Comparison of ENCODE assay signal across 13 cellular contexts in the genomic region with DNA sequence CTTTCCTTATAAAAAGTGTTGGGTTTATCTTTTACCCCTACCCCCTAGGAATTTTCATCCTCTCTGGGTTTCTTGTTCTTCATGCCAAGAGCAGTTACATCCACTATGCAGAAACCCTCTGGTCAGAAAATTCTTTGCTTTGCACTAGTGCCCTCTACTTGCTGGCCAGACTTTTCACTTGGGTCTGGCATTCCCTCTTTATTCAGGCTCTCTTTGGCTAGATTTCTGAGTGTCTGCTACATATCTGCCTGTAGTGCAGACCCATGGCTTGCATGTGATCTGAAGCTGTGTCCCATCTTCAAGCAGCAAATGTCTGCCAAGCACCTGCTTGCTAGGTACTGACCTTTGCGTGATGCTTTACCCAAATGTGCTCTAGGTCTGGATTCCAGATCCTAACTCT.
DNase-seq lines count a peak whose midpoint lies in the region; ATAC-seq and TF ChIP-seq lines count a peak whose summit lies in the region.
"Had no signal": no experiment of that assay in that cellular context is flagged by ENCODE, and none has a peak within 500 bp of the region (broad histone marks: within the 10 kb centered on the region; RNA-seq: fewer than 3 reads in every experiment).

No MANE protein-coding gene starts in this region.

- H3K4me2 ChIP-seq in GM23338: no peak overlapping the region

- DNase-seq in GM23338 (ENCODE audit: low spot score) (peak; percentile 30), WERI-Rb-1 (no peak), islet precursor cell (peak; percentile 59), dermis blood vessel endothelial cell (no peak), sciatic nerve (ENCODE audit: low spot score) (no peak), glomerular visceral epithelial cell (ENCODE audit: extremely low spot score) (no peak)
- DNase-seq: CD8-positive, alpha-beta memory T cell; NCI-H774 had no signal

- H3K9me2 ChIP-seq in GM23338 (ENCODE audit: insufficient read depth): no peaks in the 10 kb centered on the region

- no peaks in the 10 kb centered on the region for H3K27me3 ChIP-seq in GM23338 (ENCODE audit: insufficient read depth)
- H3K27me3 ChIP-seq in WERI-Rb-1 (ENCODE audit: insufficient read depth, low read depth, severe bottlenecking): no peaks in the 10 kb centered on the region

- no peaks in the 10 kb centered on the region for H3K9me3 Mint-ChIP-seq in GM23338
- H3K9me3 Mint-ChIP-seq: activated naive CD4-positive, alpha-beta T cell treated with anti-CD3 and anti-CD28 coated beads, Interleukin-2, amount 50 U/mL, for 24 hours; CD8-positive, alpha-beta memory T cell; T-helper 2 cell treated with Interferon-gamma antibody and Interleukin-4, amounts not matched to agents 5 μg/mL and 100 μg/mL, for 36 hours had no signal

- H3K27ac Mint-ChIP-seq in GM23338: no peak overlapping the region
- H3K27ac Mint-ChIP-seq: activated naive CD4-positive, alpha-beta T cell treated with anti-CD3 and anti-CD28 coated beads, Interleukin-2, amount 50 U/mL, for 24 hours; CD8-positive, alpha-beta memory T cell; progenitor cell of endocrine pancreas; T-helper 2 cell treated with Interferon-gamma antibody and Interleukin-4, amounts not matched to agents 5 μg/mL and 100 μg/mL, for 36 hours had no signal

- H3K36me3 ChIP-seq in GM23338 (ENCODE audit: insufficient read depth): no peaks in the 10 kb centered on the region
- H3K36me3 ChIP-seq in WERI-Rb-1: no peaks in the 10 kb centered on the region

- no peaks in the 10 kb centered on the region for H4K20me1 ChIP-seq in GM23338 (replicated peaks; ENCODE audit: insufficient read depth)

- TF ChIP-seq CTCF in C4-2B (conservative IDR thresholded peaks at IDR 0.05) (peak; percentile 19; the same call in 1 of the 2 replicates), GM23338 (conservative IDR thresholded peaks at IDR 0.05; ENCODE audit: low read depth in 2 of 2) (peak; percentile 33 to 51), WERI-Rb-1 (IDR thresholded peaks at IDR 0.05; ENCODE audit: low read depth, low read length) (peak; percentile 27; the same call in 1 of the 2 replicates)

- no peaks in the 10 kb centered on the region for H3K27me3 Mint-ChIP-seq in GM23338 (ENCODE audit: insufficient read depth, low read depth, poor library complexity)
- H3K27me3 Mint-ChIP-seq: activated naive CD4-positive, alpha-beta T cell treated with anti-CD3 and anti-CD28 coated beads, Interleukin-2, amount 50 U/mL, for 24 hours; CD8-positive, alpha-beta memory T cell; progenitor cell of endocrine pancreas had no signal

- H3K79me2 ChIP-seq in GM23338 (replicated peaks; ENCODE audit: insufficient read depth): no peaks in the 10 kb centered on the region

- H3K4me1 ChIP-seq in GM23338 (ENCODE audit: insufficient read depth): no peaks in the 10 kb centered on the region

- no peak overlapping the region for H3K27ac ChIP-seq in C4-2B
- H3K27ac ChIP-seq in GM23338 (ENCODE audit: low read depth): no peak overlapping the region
- H3K27ac ChIP-seq in WERI-Rb-1: no peak overlapping the region

- no peak overlapping the region for H3K4me3 Mint-ChIP-seq in GM23338
- H3K4me3 Mint-ChIP-seq: activated naive CD4-positive, alpha-beta T cell treated with anti-CD3 and anti-CD28 coated beads, Interleukin-2, amount 50 U/mL, for 24 hours; CD8-positive, alpha-beta memory T cell; T-helper 2 cell treated with Interferon-gamma antibody and Interleukin-4, amounts not matched to agents 5 μg/mL and 100 μg/mL, for 36 hours had no signal

- no peaks in the 10 kb centered on the region for H3K4me1 Mint-ChIP-seq in GM23338
- H3K4me1 Mint-ChIP-seq: activated naive CD4-positive, alpha-beta T cell treated with anti-CD3 and anti-CD28 coated beads, Interleukin-2, amount 50 U/mL, for 24 hours; CD8-positive, alpha-beta memory T cell had no signal

- H3K9me3 ChIP-seq in WERI-Rb-1 (ENCODE audit: severe bottlenecking): no peaks in the 10 kb centered on the region

- H3K4me3 ChIP-seq in GM23338 (no peak overlapping the region), WERI-Rb-1 (ENCODE audit: low read depth, low read length) (no peak overlapping the region)

- ATAC-seq in GM23338 (peak; percentile 61), GM21825 (IDR thresholded peaks at IDR 0.05; ENCODE audit: unreplicated experiment) (no peak), sciatic nerve (no peak)

- no peaks in the 10 kb centered on the region for H3K36me3 Mint-ChIP-seq in GM23338 (ENCODE audit: low read depth)
- H3K36me3 Mint-ChIP-seq: activated naive CD4-positive, alpha-beta T cell treated with anti-CD3 and anti-CD28 coated beads, Interleukin-2, amount 50 U/mL, for 24 hours; CD8-positive, alpha-beta memory T cell had no signal

- no peaks in the 10 kb centered on the region for H3F3A ChIP-seq in GM23338 (replicated peaks; ENCODE audit: low read depth)

- intact Hi-C loops in sciatic nerve (cut with DNase I): no loop called here

- no peak overlapping the region for H2AFZ ChIP-seq in GM23338

TF ChIP-seq in GM23338, 12 proteins besides CTCF, POLR2A, EP300 and RAD21 (continues in another document):
- TF ChIP-seq STAT1 (IDR thresholded peaks at IDR 0.05; ENCODE audit: unreplicated experiment): no peak
- TF ChIP-seq POLR2AphosphoS5 (IDR thresholded peaks at IDR 0.05; ENCODE audit: low read depth): no peak
- TF ChIP-seq, protein P1, sequence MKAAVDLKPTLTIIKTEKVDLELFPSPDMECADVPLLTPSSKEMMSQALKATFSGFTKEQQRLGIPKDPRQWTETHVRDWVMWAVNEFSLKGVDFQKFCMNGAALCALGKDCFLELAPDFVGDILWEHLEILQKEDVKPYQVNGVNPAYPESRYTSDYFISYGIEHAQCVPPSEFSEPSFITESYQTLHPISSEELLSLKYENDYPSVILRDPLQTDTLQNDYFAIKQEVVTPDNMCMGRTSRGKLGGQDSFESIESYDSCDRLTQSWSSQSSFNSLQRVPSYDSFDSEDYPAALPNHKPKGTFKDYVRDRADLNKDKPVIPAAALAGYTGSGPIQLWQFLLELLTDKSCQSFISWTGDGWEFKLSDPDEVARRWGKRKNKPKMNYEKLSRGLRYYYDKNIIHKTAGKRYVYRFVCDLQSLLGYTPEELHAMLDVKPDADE (IDR thresholded peaks at IDR 0.05): no peak
- no peak for TF ChIP-seq ZNF114 (CRISPR knock-in tag; IDR thresholded peaks at IDR 0.05)
- no peak for TF ChIP-seq JUNB (IDR thresholded peaks at IDR 0.05; ENCODE audit: unreplicated experiment)
- TF ChIP-seq ZNF331 (CRISPR knock-in tag; IDR thresholded peaks at IDR 0.05; ENCODE audit: low read depth): no peak
- TF ChIP-seq NANOG (IDR thresholded peaks at IDR 0.05; ENCODE audit: borderline replicate concordance): no peak
- TF ChIP-seq, protein P2, sequence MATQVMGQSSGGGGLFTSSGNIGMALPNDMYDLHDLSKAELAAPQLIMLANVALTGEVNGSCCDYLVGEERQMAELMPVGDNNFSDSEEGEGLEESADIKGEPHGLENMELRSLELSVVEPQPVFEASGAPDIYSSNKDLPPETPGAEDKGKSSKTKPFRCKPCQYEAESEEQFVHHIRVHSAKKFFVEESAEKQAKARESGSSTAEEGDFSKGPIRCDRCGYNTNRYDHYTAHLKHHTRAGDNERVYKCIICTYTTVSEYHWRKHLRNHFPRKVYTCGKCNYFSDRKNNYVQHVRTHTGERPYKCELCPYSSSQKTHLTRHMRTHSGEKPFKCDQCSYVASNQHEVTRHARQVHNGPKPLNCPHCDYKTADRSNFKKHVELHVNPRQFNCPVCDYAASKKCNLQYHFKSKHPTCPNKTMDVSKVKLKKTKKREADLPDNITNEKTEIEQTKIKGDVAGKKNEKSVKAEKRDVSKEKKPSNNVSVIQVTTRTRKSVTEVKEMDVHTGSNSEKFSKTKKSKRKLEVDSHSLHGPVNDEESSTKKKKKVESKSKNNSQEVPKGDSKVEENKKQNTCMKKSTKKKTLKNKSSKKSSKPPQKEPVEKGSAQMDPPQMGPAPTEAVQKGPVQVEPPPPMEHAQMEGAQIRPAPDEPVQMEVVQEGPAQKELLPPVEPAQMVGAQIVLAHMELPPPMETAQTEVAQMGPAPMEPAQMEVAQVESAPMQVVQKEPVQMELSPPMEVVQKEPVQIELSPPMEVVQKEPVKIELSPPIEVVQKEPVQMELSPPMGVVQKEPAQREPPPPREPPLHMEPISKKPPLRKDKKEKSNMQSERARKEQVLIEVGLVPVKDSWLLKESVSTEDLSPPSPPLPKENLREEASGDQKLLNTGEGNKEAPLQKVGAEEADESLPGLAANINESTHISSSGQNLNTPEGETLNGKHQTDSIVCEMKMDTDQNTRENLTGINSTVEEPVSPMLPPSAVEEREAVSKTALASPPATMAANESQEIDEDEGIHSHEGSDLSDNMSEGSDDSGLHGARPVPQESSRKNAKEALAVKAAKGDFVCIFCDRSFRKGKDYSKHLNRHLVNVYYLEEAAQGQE (IDR thresholded peaks at IDR 0.05; ENCODE audit: unreplicated experiment): no peak
- no peak for TF ChIP-seq EZH2 (IDR thresholded peaks at IDR 0.05; ENCODE audit: low read depth, unreplicated experiment)

Comparison
In these comparisons a context has a peak if more than half of its experiments do, and no peak if none do; other contexts are left out.
1. DNase-seq: peak in GM23338 (single experiment) and islet precursor cell (single experiment); none in WERI-Rb-1 (single experiment), dermis blood vessel endothelial cell (single experiment), sciatic nerve (single experiment) and glomerular visceral epithelial cell (single experiment).
2. Peak in every context shown above with its lines, with median percentiles within 50 percentile points of each other: CTCF ChIP-seq.